1 cellular context compared by ENCODE assay signal in genomic region chr16:89828199-89828869, GRCh38.
TF ChIP-seq lines count a peak whose summit lies in the region.

SPIRE2 (plus strand) TSS chr16:89828475; CDS start chr16:89828551, 76 bp downstream.

TF ChIP-seq in HepG2, 621 proteins besides CTCF, POLR2A, EP300 and RAD21 (continued from another document and continues in another):
- TF ChIP-seq REST (IDR thresholded peaks at IDR 0.05; ENCODE audit: borderline replicate concordance in 1 of 2, low read depth in 1 of 2, low read length in 2 of 2) (peak; percentile 86 to 91), ZFY (CRISPR knock-in tag; IDR thresholded peaks at IDR 0.05) (peak; percentile 59; the same call in 1 of the 2 replicates), AGO1 (IDR thresholded peaks at IDR 0.05; ENCODE audit: low read depth, low read length, poor library complexity, severe bottlenecking) (peak; percentile 93), ZC3H13 (CRISPR knock-in tag; IDR thresholded peaks at IDR 0.05) (peak; percentile 1; the same call in 1 of the 2 replicates), AGO2 (optimal IDR thresholded peaks at IDR 0.05; ENCODE audit: low read depth, low read length) (peak; percentile 67), ZNF10 (CRISPR knock-in tag; IDR thresholded peaks at IDR 0.05; ENCODE audit: borderline replicate concordance, low read depth) (no peak), CENPT (CRISPR knock-in tag; IDR thresholded peaks at IDR 0.05; ENCODE audit: low read depth) (0 out of 2 replicates have a peak, but pooled peaks have one; percentile 32), ZSCAN21 (CRISPR knock-in tag; IDR thresholded peaks at IDR 0.05; ENCODE audit: borderline replicate concordance) (peak; percentile 27; the same call in 1 of the 2 replicates), TFDP1 (CRISPR knock-in tag; IDR thresholded peaks at IDR 0.05; ENCODE audit: borderline replicate concordance) (peak; percentile 1; the same call in 1 of the 2 replicates), ZNF597 (CRISPR knock-in tag; IDR thresholded peaks at IDR 0.05) (no peak), ZFYVE20 (CRISPR knock-in tag; IDR thresholded peaks at IDR 0.05; ENCODE audit: borderline replicate concordance, low read depth) (peak; percentile 53; the same call in 1 of the 2 replicates), ZNF776 (CRISPR knock-in tag; IDR thresholded peaks at IDR 0.05) (peak; percentile 14), MAZ (IDR thresholded peaks at IDR 0.05; ENCODE audit: borderline replicate concordance, low read depth, low read length) (peak; percentile 4), MAZ (CRISPR knock-in tag; IDR thresholded peaks at IDR 0.05; ENCODE audit: low read depth) (no peak; the same call in 1 of the 2 replicates), UBTF (CRISPR knock-in tag; IDR thresholded peaks at IDR 0.05) (0 out of 2 replicates have a peak, but pooled peaks have one; percentile 12), ETV6 (CRISPR knock-in tag; conservative IDR thresholded peaks at IDR 0.05) (no peak), NONO (IDR thresholded peaks at IDR 0.05) (no peak), NONO (CRISPR knock-in tag; conservative IDR thresholded peaks at IDR 0.05) (no peak), SAFB2 (CRISPR knock-in tag; IDR thresholded peaks at IDR 0.05; ENCODE audit: borderline replicate concordance, low read depth) (peak; percentile 71), MIER2 (CRISPR knock-in tag; IDR thresholded peaks at IDR 0.05) (peak; percentile 47; the same call in 1 of the 2 replicates), CEBPZ (IDR thresholded peaks at IDR 0.05; ENCODE audit: low read length) (no peak), HDAC2 (CRISPR knock-in tag; IDR thresholded peaks at IDR 0.05) (no peak), KLF6 (CRISPR knock-in tag; IDR thresholded peaks at IDR 0.05) (0 out of 2 replicates have a peak, but pooled peaks have one; percentile 5), HES4 (CRISPR knock-in tag; IDR thresholded peaks at IDR 0.05; ENCODE audit: borderline replicate concordance) (peak; percentile 31; the same call in 1 of the 2 replicates), SIN3A (IDR thresholded peaks at IDR 0.05; ENCODE audit: borderline replicate concordance, low read depth, low read length) (peak; percentile 89; the same call in 1 of the 2 replicates), SNAPC5 (CRISPR knock-in tag; IDR thresholded peaks at IDR 0.05; ENCODE audit: borderline replicate concordance) (0 out of 2 replicates have a peak, but pooled peaks have one; percentile 1), CHD2 (IDR thresholded peaks at IDR 0.05; ENCODE audit: low read depth, low read length) (no peak), ZNF543 (CRISPR knock-in tag; IDR thresholded peaks at IDR 0.05) (0 out of 2 replicates have a peak, but pooled peaks have one; percentile 9), ATF7-NPFF (CRISPR knock-in tag; IDR thresholded peaks at IDR 0.05; ENCODE audit: low read depth) (peak; percentile 64; the same call in 1 of the 2 replicates), ZBTB2 (CRISPR knock-in tag; IDR thresholded peaks at IDR 0.05; ENCODE audit: low read depth) (peak; percentile 64; the same call in 1 of the 2 replicates), ZNF362 (CRISPR knock-in tag; IDR thresholded peaks at IDR 0.05; ENCODE audit: borderline replicate concordance) (no peak), ZNF441 (CRISPR knock-in tag; IDR thresholded peaks at IDR 0.05; ENCODE audit: borderline replicate concordance) (peak; percentile 45; the same call in 1 of the 2 replicates), ZBTB10 (CRISPR knock-in tag; IDR thresholded peaks at IDR 0.05; ENCODE audit: borderline replicate concordance) (peak; percentile 2; the same call in 1 of the 2 replicates), NR2F2 (IDR thresholded peaks at IDR 0.05; ENCODE audit: borderline replicate concordance, low read depth) (peak; percentile 9; the same call in 1 of the 2 replicates), MED8 (CRISPR knock-in tag; IDR thresholded peaks at IDR 0.05; ENCODE audit: insufficient replicate concordance) (no peak), GATA4 (IDR thresholded peaks at IDR 0.05; ENCODE audit: borderline replicate concordance, low read depth) (0 out of 2 replicates have a peak, but pooled peaks have one; percentile 9), FOXJ3 (CRISPR knock-in tag; IDR thresholded peaks at IDR 0.05; ENCODE audit: borderline replicate concordance) (no peak), CHCHD3 (CRISPR knock-in tag; IDR thresholded peaks at IDR 0.05) (0 out of 2 replicates have a peak, but pooled peaks have one; percentile 29), GABPA (IDR thresholded peaks at IDR 0.05; ENCODE audit: low read depth, low read length) (peak; percentile 25; the same call in 1 of the 2 replicates), GABPA (CRISPR knock-in tag; IDR thresholded peaks at IDR 0.05; ENCODE audit: low read depth) (no peak)
